8 cellular contexts compared by ENCODE assay signal in genomic region chr5:65100846-65101678, GRCh38.
DNase-seq lines count a peak whose midpoint lies in the region; ATAC-seq and TF ChIP-seq lines count a peak whose summit lies in the region.

No MANE protein-coding gene starts in this region.

- TF ChIP-seq EP300 in gastroesophageal sphincter (IDR thresholded peaks at IDR 0.05) = no peak

- WGBS in gastroesophageal sphincter (ENCODE audit: low coverage in 1 of 2), 2 donors = 66 to 83% methylated on average over 4 to 6 of the region's 9 CpGs

- DNase-seq in AG09309 (ENCODE audit: low read depth) (peak; percentile 64), GM12864 (ENCODE audit: low read depth) (no peak), NCI-H2029 (lab: John Stamatoyannopoulos, UW) (peak; percentile 57), progenitor cell of endocrine pancreas (ENCODE audit: low spot score, unreplicated experiment) (peak; percentile 35)
- peak; percentile 29 to 42 for DNase-seq in activated CD4-positive, alpha-beta T cell treated with anti-CD3 and anti-CD28 coated beads, Interleukin-2, amount 50 U/mL, for 48 hours

- H3K36me3 Mint-ChIP-seq in progenitor cell of endocrine pancreas (ENCODE audit: insufficient read depth) = no peaks in the 10 kb centered on the region

- ATAC-seq in gastroesophageal sphincter (peak; percentile 40), HG03378 (IDR thresholded peaks at IDR 0.05; ENCODE audit: unreplicated experiment) (no peak), GM18870 (IDR thresholded peaks at IDR 0.05; ENCODE audit: unreplicated experiment) (no peak)

- H3K9me3 Mint-ChIP-seq in progenitor cell of endocrine pancreas (ENCODE audit: low read depth) = no peaks in the 10 kb centered on the region

- H3K4me3 Mint-ChIP-seq in progenitor cell of endocrine pancreas (ENCODE audit: low read depth) = no peak overlapping the region

- no peak for TF ChIP-seq POLR2A in gastroesophageal sphincter (IDR thresholded peaks at IDR 0.05)

- H3K27ac ChIP-seq in gastroesophageal sphincter = peak overlapping the region in 2 of 4 donors; percentile 45 to 89

- H3K27me3 Mint-ChIP-seq in progenitor cell of endocrine pancreas = no peaks in the 10 kb centered on the region

- H3K4me3 ChIP-seq in AG09309 (ENCODE audit: control insufficient read depth, low read depth, low read length) (no peak overlapping the region), GM12864 (ENCODE audit: low read depth, low read length) (no peak overlapping the region), gastroesophageal sphincter (no peak overlapping the region)

- peak overlapping the region; percentile 58 for H3K27ac Mint-ChIP-seq in progenitor cell of endocrine pancreas

- peak; percentile 81 for TF ChIP-seq CTCF in AG09309 (IDR thresholded peaks at IDR 0.05; ENCODE audit: control insufficient read depth, insufficient read depth, low read depth, low read length, missing control alignments)
- peak; percentile 57 for TF ChIP-seq CTCF in GM12864 (IDR thresholded peaks at IDR 0.05; ENCODE audit: low read depth, low read length, missing control alignments)
- peak; percentile 20 to 69 (median 46) for TF ChIP-seq CTCF in gastroesophageal sphincter (IDR thresholded peaks at IDR 0.05)
- peak; percentile 70 for TF ChIP-seq CTCF in progenitor cell of endocrine pancreas (IDR thresholded peaks at IDR 0.05; ENCODE audit: unreplicated experiment)

- no peaks in the 10 kb centered on the region for H3K27me3 ChIP-seq in gastroesophageal sphincter

- no peaks in the 10 kb centered on the region for H3K36me3 ChIP-seq in gastroesophageal sphincter

- peaks cover 11% of the 10 kb centered on the region for H3K4me1 Mint-ChIP-seq in progenitor cell of endocrine pancreas (ENCODE audit: low read depth)

- peaks cover 0 to 36% (median 0%) of the 10 kb centered on the region in 3 donors for H3K4me1 ChIP-seq in gastroesophageal sphincter

- H3K9me3 ChIP-seq in gastroesophageal sphincter = no peaks in the 10 kb centered on the region
